In genomic region chr9:14058078-14058688, GRCh38 we compare ENCODE assay signal across 19 cellular contexts.
"Had no signal": no experiment of that assay in that cellular context is flagged by ENCODE, and none has a peak within 500 bp of the region (broad histone marks: within the 10 kb centered on the region; RNA-seq: fewer than 3 reads in every experiment).

No MANE protein-coding gene starts in this region.

- H3K4me1 Mint-ChIP-seq: activated CD4-positive, alpha-beta T cell treated with anti-CD3 and anti-CD28 coated beads, Interleukin-2, amount 10 ng/mL, durations not matched to agents 24 days and 14 days; activated naive CD8-positive, alpha-beta T cell treated with anti-CD3 and anti-CD28 coated beads, Interleukin-2, amount 50 U/mL, for 24 hours had no signal

- H3K9me3 Mint-ChIP-seq: activated CD4-positive, alpha-beta T cell treated with anti-CD3 and anti-CD28 coated beads, Interleukin-2, amount 10 ng/mL, durations not matched to agents 24 days and 14 days; activated CD8-positive, alpha-beta T cell treated with anti-CD3 and anti-CD28 coated beads for 36 hours; activated naive CD4-positive, alpha-beta T cell treated with anti-CD3 and anti-CD28 coated beads for 36 hours; activated naive CD8-positive, alpha-beta T cell treated with anti-CD3 and anti-CD28 coated beads, Interleukin-2, amount 50 U/mL, for 24 hours; activated T-helper 2 cell treated with anti-CD3 and anti-CD28 coated beads, Interferon-gamma antibody, Interleukin-2, Interleukin-4, amounts not matched to agents 10 μg/mL and 5 μg/mL and 100 μg/mL, durations not matched to agents 14 hours and 24 hours and 36 hours had no signal

- H3K27me3 ChIP-seq: gastroesophageal sphincter, heart left ventricle, tibial nerve had no signal

- H3K27ac ChIP-seq: coronary artery, gastroesophageal sphincter, heart left ventricle, tibial nerve had no signal

- H3K27ac Mint-ChIP-seq: activated CD4-positive, alpha-beta T cell treated with anti-CD3 and anti-CD28 coated beads, Interleukin-2, amount 10 ng/mL, durations not matched to agents 24 days and 14 days; activated CD8-positive, alpha-beta T cell treated with anti-CD3 and anti-CD28 coated beads for 36 hours; activated naive CD4-positive, alpha-beta T cell treated with anti-CD3 and anti-CD28 coated beads for 36 hours; activated naive CD8-positive, alpha-beta T cell treated with anti-CD3 and anti-CD28 coated beads, Interleukin-2, amount 50 U/mL, for 24 hours; activated T-helper 2 cell treated with anti-CD3 and anti-CD28 coated beads, Interferon-gamma antibody, Interleukin-2, Interleukin-4, amounts not matched to agents 10 μg/mL and 5 μg/mL and 100 μg/mL, durations not matched to agents 14 hours and 24 hours and 36 hours; natural killer cell treated with Interleukin-12 subunit alpha and Interleukin-12 subunit beta and Interleukin-15 and Interleukin-18, amount 100 ng/mL, for 72 hours; T-helper 1 cell treated with Interleukin-12 subunit alpha and Interleukin-12 subunit beta and Interleukin-4 antibody, amounts not matched to agents 30 μg/mL and 1 μg/mL, for 36 hours had no signal

- H3K4me3 Mint-ChIP-seq: activated CD4-positive, alpha-beta T cell treated with anti-CD3 and anti-CD28 coated beads, Interleukin-2, amount 10 ng/mL, durations not matched to agents 24 days and 14 days; activated CD8-positive, alpha-beta T cell treated with anti-CD3 and anti-CD28 coated beads for 36 hours; activated naive CD4-positive, alpha-beta T cell treated with anti-CD3 and anti-CD28 coated beads for 36 hours; activated naive CD8-positive, alpha-beta T cell treated with anti-CD3 and anti-CD28 coated beads, Interleukin-2, amount 50 U/mL, for 24 hours; natural killer cell treated with Interleukin-12 subunit alpha and Interleukin-12 subunit beta and Interleukin-15 and Interleukin-18, amount 100 ng/mL, for 72 hours; T-helper 1 cell treated with Interleukin-12 subunit alpha and Interleukin-12 subunit beta and Interleukin-4 antibody, amounts not matched to agents 30 μg/mL and 1 μg/mL, for 36 hours had no signal

- H3K4me1 ChIP-seq: gastroesophageal sphincter, tibial nerve had no signal

- H3K4me3 ChIP-seq: coronary artery, gastroesophageal sphincter, heart left ventricle, tibial nerve had no signal

- DNase-seq: activated CD4-positive, alpha-beta T cell treated with anti-CD3 and anti-CD28 coated beads, Interleukin-2, amount 10 ng/mL, durations not matched to agents 24 days and 14 days; activated CD8-positive, alpha-beta T cell treated with anti-CD3 and anti-CD28 coated beads for 36 hours; activated naive CD4-positive, alpha-beta T cell treated with anti-CD3 and anti-CD28 coated beads for 36 hours; activated naive CD8-positive, alpha-beta T cell treated with anti-CD3 and anti-CD28 coated beads, Interleukin-2, amount 50 U/mL, for 24 hours; activated T-cell treated with anti-CD3 and anti-CD28 coated beads, Interleukin-2, amount 50 U/mL, for 1 hour; aorta; occipital lobe; posterior cingulate gyrus; stimulated activated CD4-positive, alpha-beta T cell treated with anti-CD3 and anti-CD28 coated beads, Interleukin-1b, Interleukin-23, amount 100 ng/mL, for 48 hours; stimulated activated CD8-positive, alpha-beta memory T cell treated with anti-CD3 and anti-CD28 coated beads, Interleukin-4, amount 100 ng/mL, for 48 hours; stimulated activated naive CD8-positive, alpha-beta T cell treated with anti-CD3 and anti-CD28 coated beads, Interleukin-15, Interleukin-2, amounts not matched to agents 100 U/mL and 50 U/mL, for 24 hours; substantia nigra had no signal

- H3K9me3 ChIP-seq: gastroesophageal sphincter, heart left ventricle, tibial nerve had no signal

- H3K27me3 Mint-ChIP-seq: activated CD4-positive, alpha-beta T cell treated with anti-CD3 and anti-CD28 coated beads, Interleukin-2, amount 10 ng/mL, durations not matched to agents 24 days and 14 days; activated CD8-positive, alpha-beta T cell treated with anti-CD3 and anti-CD28 coated beads for 36 hours; activated naive CD8-positive, alpha-beta T cell treated with anti-CD3 and anti-CD28 coated beads, Interleukin-2, amount 50 U/mL, for 24 hours; natural killer cell treated with Interleukin-12 subunit alpha and Interleukin-12 subunit beta and Interleukin-15 and Interleukin-18, amount 100 ng/mL, for 72 hours had no signal

- H3K36me3 ChIP-seq: gastroesophageal sphincter, heart left ventricle, tibial nerve had no signal

- ATAC-seq: activated CD8-positive, alpha-beta T cell treated with anti-CD3 and anti-CD28 coated beads for 36 hours; activated naive CD8-positive, alpha-beta T cell treated with anti-CD3 and anti-CD28 coated beads, Interleukin-2, amount 50 U/mL, for 24 hours; gastroesophageal sphincter; natural killer cell treated with Interleukin-12 subunit alpha and Interleukin-12 subunit beta and Interleukin-15 and Interleukin-18, amount 100 ng/mL, for 72 hours; stimulated activated naive CD8-positive, alpha-beta T cell treated with anti-CD3 and anti-CD28 coated beads, Interleukin-15, Interleukin-2, amounts not matched to agents 100 U/mL and 50 U/mL, for 24 hours had no signal

- H3K36me3 Mint-ChIP-seq: natural killer cell treated with Interleukin-12 subunit alpha and Interleukin-12 subunit beta and Interleukin-15 and Interleukin-18, amount 100 ng/mL, for 72 hours had no signal
